1 cellular context compared by ENCODE assay signal in the genomic region with DNA sequence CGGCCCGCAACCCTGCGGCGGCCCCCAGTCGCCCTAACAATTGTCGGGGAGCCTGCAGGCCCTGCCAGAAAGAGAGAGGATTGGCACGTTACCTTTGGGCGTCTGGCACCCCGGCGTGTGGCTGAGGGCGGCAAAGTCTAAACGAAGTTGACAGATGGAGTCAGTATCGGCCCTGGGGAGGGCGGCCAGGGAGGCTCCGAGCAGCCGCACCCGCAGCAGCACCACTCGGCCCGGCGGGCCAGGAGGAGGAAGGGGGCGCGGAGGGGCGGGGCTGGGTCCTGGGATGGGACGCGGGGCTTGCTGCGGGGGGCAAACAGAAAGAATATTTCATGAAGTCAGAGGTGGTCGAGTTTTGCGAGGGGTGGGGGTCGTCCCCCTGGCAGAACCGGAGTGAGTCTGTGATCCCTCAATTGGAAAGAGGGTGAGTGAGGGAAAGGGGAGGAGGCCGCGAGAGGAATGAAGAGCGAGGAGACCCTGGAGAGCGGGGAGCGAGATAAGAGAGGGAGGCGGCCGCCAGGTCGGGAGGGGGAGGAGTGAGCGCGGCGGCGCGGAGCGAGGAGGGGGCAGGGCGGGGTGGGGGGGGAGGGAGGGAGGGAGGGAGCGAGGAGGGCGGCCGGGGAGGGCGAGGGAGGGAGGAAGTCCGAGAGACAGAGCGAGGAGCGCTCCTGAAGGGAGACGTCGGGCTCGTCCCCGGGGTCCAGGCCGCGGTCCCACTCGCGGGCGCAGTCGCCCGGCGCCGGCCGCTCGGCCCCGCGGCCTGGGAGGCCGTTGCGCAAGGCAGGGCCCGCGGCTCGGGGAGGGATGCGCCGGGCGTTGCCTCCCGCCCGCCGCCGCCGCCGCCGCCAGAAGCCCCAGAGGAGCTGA.
TF ChIP-seq lines count a peak whose summit lies in the region.

Gene FOXF2 (plus strand): TSS at position 650 of the 864 bp plus-strand sequence. CDS start 372 bp downstream, outside the sequence.

TF ChIP-seq in IMR-90, 13 proteins besides CTCF, POLR2A, EP300 and RAD21 (continued from another document):
- TF ChIP-seq ELK1 (IDR thresholded peaks at IDR 0.05; ENCODE audit: borderline replicate concordance, low read depth, low read length): no peak
- TF ChIP-seq CHD1 (IDR thresholded peaks at IDR 0.05; ENCODE audit: low read depth, low read length): no peak
- TF ChIP-seq RFX5 (IDR thresholded peaks at IDR 0.05; ENCODE audit: low read depth, low read length): no peak
- TF ChIP-seq FOS (IDR thresholded peaks at IDR 0.05; ENCODE audit: low read depth, low read length): no peak
- TF ChIP-seq RCOR1 (IDR thresholded peaks at IDR 0.05; ENCODE audit: insufficient replicate concordance, low read length): no peak
- no peak for TF ChIP-seq NFE2L2 (IDR thresholded peaks at IDR 0.05; ENCODE audit: low read depth, low read length)
- peak; percentile 55; the same call in 1 of the 2 replicates for TF ChIP-seq MAZ (IDR thresholded peaks at IDR 0.05; ENCODE audit: borderline replicate concordance, low read depth, low read length)
- TF ChIP-seq BHLHE40 (IDR thresholded peaks at IDR 0.05; ENCODE audit: low read depth, low read length): no peak
- TF ChIP-seq CEBPB (IDR thresholded peaks at IDR 0.05; ENCODE audit: low read depth, low read length): peak; percentile 93
